In the genomic region with DNA sequence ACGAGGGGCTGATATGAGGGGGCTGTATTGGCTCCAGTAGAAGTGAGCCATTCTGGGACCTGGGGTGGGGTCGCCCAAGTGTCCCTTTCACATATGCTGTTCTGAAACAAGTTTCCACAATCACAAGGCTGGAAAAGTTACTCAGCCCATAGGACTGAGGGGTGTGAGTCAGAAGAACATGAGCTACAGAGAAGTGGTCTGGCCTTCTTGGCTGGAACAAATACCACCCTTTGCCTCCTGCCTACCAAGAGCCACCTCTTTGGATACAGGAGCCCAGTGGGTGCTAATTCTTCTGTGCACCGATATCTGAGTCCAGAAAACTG, we compare ENCODE assay signal across 9 cellular contexts. TPM values are rescaled to one million over a fixed set of nuclear protein-coding genes. Genes with fewer than 3 reads are reported as not detected.
A peak's percentile ranks its signal among the peaks of the same experiment; 100 is the strongest.
DNase-seq lines count a peak whose midpoint lies in the region; ATAC-seq lines count a peak whose summit lies in the region.
"Had no signal": no experiment of that assay in that cellular context is flagged by ENCODE, and none has a peak within 500 bp of the region (broad histone marks: within the 10 kb centered on the region; RNA-seq: fewer than 3 reads in every experiment).

No MANE protein-coding gene starts in this region.

- DNase-seq in DMS53 (lab: John Stamatoyannopoulos, UW) (peak; percentile 21), DMS53 treated with DMSO at 0.1 percent for 48 hours (lab: John Stamatoyannopoulos, UW; ENCODE audit: unreplicated experiment) (no peak), RPMI7951 (ENCODE audit: low read depth) (peak; percentile 26), fibroblast of peridontal ligament (ENCODE audit: extremely low read depth) (peak; percentile 60), NCI-H2227 treated with DMSO at 0.1 percent for 48 hours (lab: John Stamatoyannopoulos, UW) (no peak), kidney glomerular epithelial cell (lab: John Stamatoyannopoulos, UW) (no peak)
- DNase-seq: activated CD4-positive, alpha-beta T cell treated with anti-CD3 and anti-CD28 coated beads for 4 hours had no signal

- peak overlapping the region in 13 of 21 experiments; percentile 33 to 99 (median 95) for H3K27ac ChIP-seq in skin epidermis

- no peak for ATAC-seq in HG02571 (IDR thresholded peaks at IDR 0.05; ENCODE audit: unreplicated experiment)

- no peak overlapping the region for H3K4me3 ChIP-seq in skin epidermis

RNA-seq across cellular contexts. Expression of gene MEF2D, which starts 42.4 kb away (rescaled TPM):
- 9.9 and 11.4 TPM in 2 replicates for total RNA-seq in RPMI7951 (2014; rRNA removed; shearing (Covaris generic))

Comparison
In these comparisons a context has a peak if more than half of its experiments do, and no peak if none do; other contexts are left out.
1. DNase-seq: peak in DMS53 (single experiment), RPMI7951 (single experiment) and fibroblast of peridontal ligament (single experiment); none in DMS53 treated with DMSO at 0.1 percent for 48 hours (single experiment), NCI-H2227 treated with DMSO at 0.1 percent for 48 hours (single experiment) and kidney glomerular epithelial cell (single experiment).